ENCODE assay signal across 18 cellular contexts in the genomic region with DNA sequence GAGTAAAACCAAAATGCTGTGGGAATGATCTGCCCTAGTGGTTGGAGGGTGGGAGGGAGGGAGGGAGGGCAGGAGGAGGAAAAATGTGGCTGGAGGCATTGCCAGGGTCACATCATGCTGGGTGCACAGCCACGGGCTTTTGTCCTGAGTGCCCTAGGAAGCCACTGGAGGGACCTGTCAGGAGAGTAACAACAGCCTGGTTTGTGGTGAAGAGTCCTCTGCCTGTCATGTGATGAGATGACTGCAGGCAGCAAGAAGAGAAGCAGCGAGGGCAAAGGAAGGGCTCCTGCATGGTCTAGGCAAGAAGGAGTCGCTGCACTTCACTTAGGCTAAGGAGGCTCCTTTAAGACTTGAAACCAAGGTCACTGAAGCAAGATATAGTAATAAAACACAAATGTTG.
"Had no signal": no experiment of that assay in that cellular context is flagged by ENCODE, and none has a peak within 500 bp of the region (broad histone marks: within the 10 kb centered on the region; RNA-seq: fewer than 3 reads in every experiment).

No MANE protein-coding gene starts in this region.

- H3K36me3 Mint-ChIP-seq: natural killer cell; stimulated activated memory B cell treated with anti-CD40 and anti-IgM and Interleukin-4, amounts not matched to agents 10 μg/mL and 1 μg/mL and 100 μg/mL, for 72 hours had no signal

- H3K4me3 ChIP-seq: gastrocnemius medialis, heart right ventricle, lower lobe of right lung, pancreas, right lobe of liver, transverse colon had no signal

- H3K27me3 ChIP-seq: gastrocnemius medialis, heart right ventricle, pancreas, right lobe of liver, transverse colon had no signal

- DNase-seq: effector memory CD4-positive, alpha-beta T cell; gastrocnemius medialis; heart right ventricle; hypothalamus; kidney glomerular epithelial cell; lower lobe of right lung; mesenchymal stem cell; natural killer cell; pancreas; right lobe of liver; stimulated activated CD4-positive, alpha-beta T cell treated with anti-CD3 and anti-CD28 coated beads, Interleukin-4, amount 100 ng/mL, for 1 hour; stimulated activated CD8-positive, alpha-beta memory T cell treated with anti-CD3 and anti-CD28 coated beads, Interleukin-4, amount 100 ng/mL, for 48 hours; transverse colon had no signal

- H3K4me1 ChIP-seq: lower lobe of right lung, pancreas, right lobe of liver, transverse colon had no signal

- H3K9me3 ChIP-seq: gastrocnemius medialis, heart right ventricle, lower lobe of right lung, pancreas, right lobe of liver, transverse colon had no signal

- H3K27me3 Mint-ChIP-seq: stimulated activated memory B cell treated with anti-CD40 and anti-IgM and Interleukin-4, amounts not matched to agents 10 μg/mL and 1 μg/mL and 100 μg/mL, for 72 hours; stimulated activated naive CD8-positive, alpha-beta T cell treated with anti-CD3 and anti-CD28 coated beads, Interleukin-15, Interleukin-2, amounts not matched to agents 100 ng/mL and 50 ng/mL, for 24 hours had no signal

- H3K4me1 Mint-ChIP-seq: natural killer cell; stimulated activated memory B cell treated with anti-CD40 and anti-IgM and Interleukin-4, amounts not matched to agents 10 μg/mL and 1 μg/mL and 100 μg/mL, for 72 hours had no signal

- H3K27ac ChIP-seq: gastrocnemius medialis, heart right ventricle, lower lobe of right lung, pancreas, right lobe of liver, transverse colon had no signal

- ATAC-seq: esophagus mucosa; gastrocnemius medialis; lower lobe of right lung; natural killer cell; pancreas; right lobe of liver; stimulated activated memory B cell treated with anti-CD40 and anti-IgM and Interleukin-4, amounts not matched to agents 10 μg/mL and 1 μg/mL and 100 μg/mL, for 72 hours had no signal

- H3K4me3 Mint-ChIP-seq: natural killer cell; neural crest cell; stimulated activated memory B cell treated with anti-CD40 and anti-IgM and Interleukin-4, amounts not matched to agents 10 μg/mL and 1 μg/mL and 100 μg/mL, for 72 hours; stimulated activated naive CD8-positive, alpha-beta T cell treated with anti-CD3 and anti-CD28 coated beads, Interleukin-15, Interleukin-2, amounts not matched to agents 100 ng/mL and 50 ng/mL, for 24 hours had no signal

- H3K27ac Mint-ChIP-seq: natural killer cell; progenitor cell of endocrine pancreas; stimulated activated memory B cell treated with anti-CD40 and anti-IgM and Interleukin-4, amounts not matched to agents 10 μg/mL and 1 μg/mL and 100 μg/mL, for 72 hours; stimulated activated naive CD8-positive, alpha-beta T cell treated with anti-CD3 and anti-CD28 coated beads, Interleukin-15, Interleukin-2, amounts not matched to agents 100 ng/mL and 50 ng/mL, for 24 hours had no signal

- H3K9me3 Mint-ChIP-seq: natural killer cell; neural crest cell; stimulated activated memory B cell treated with anti-CD40 and anti-IgM and Interleukin-4, amounts not matched to agents 10 μg/mL and 1 μg/mL and 100 μg/mL, for 72 hours; stimulated activated naive CD8-positive, alpha-beta T cell treated with anti-CD3 and anti-CD28 coated beads, Interleukin-15, Interleukin-2, amounts not matched to agents 100 ng/mL and 50 ng/mL, for 24 hours had no signal
